ENCODE assay signal across 1 cellular context in genomic region chr2:73283545-73284295, GRCh38.
TF ChIP-seq lines count a peak whose summit lies in the region.

No MANE protein-coding gene starts in this region.

TF ChIP-seq in HepG2, 621 proteins besides CTCF, POLR2A, EP300 and RAD21 (continued from another document and continues in another):
- TF ChIP-seq BRF2 (CRISPR knock-in tag; IDR thresholded peaks at IDR 0.05) (no peak), SNAI1 (CRISPR knock-in tag; IDR thresholded peaks at IDR 0.05; ENCODE audit: borderline replicate concordance) (no peak), ZNF784 (CRISPR knock-in tag; IDR thresholded peaks at IDR 0.05; ENCODE audit: borderline replicate concordance) (no peak), ZNF770 (CRISPR knock-in tag; IDR thresholded peaks at IDR 0.05) (no peak), EED (CRISPR knock-in tag; IDR thresholded peaks at IDR 0.05) (no peak; the same call in 1 of the 2 replicates), MIER2 (CRISPR knock-in tag; IDR thresholded peaks at IDR 0.05) (peak; percentile 27; the same call in 1 of the 2 replicates), ZNF800 (CRISPR knock-in tag; IDR thresholded peaks at IDR 0.05) (no peak), CREB3 (CRISPR knock-in tag; IDR thresholded peaks at IDR 0.05) (no peak), SOX13 (IDR thresholded peaks at IDR 0.05) (no peak; the same call in 1 of the 2 replicates), SOX13 (CRISPR knock-in tag; conservative IDR thresholded peaks at IDR 0.05 in 1 of 2, IDR thresholded peaks at IDR 0.05 in 1 of 2) (no peak), KLF6 (CRISPR knock-in tag; IDR thresholded peaks at IDR 0.05) (no peak; the same call in 1 of the 2 replicates), ZHX1 (CRISPR knock-in tag; IDR thresholded peaks at IDR 0.05; ENCODE audit: low read depth) (peak; percentile 35; the same call in 1 of the 2 replicates), ZSCAN9 (CRISPR knock-in tag; IDR thresholded peaks at IDR 0.05; ENCODE audit: borderline replicate concordance) (no peak), NFE2L1 (CRISPR knock-in tag; IDR thresholded peaks at IDR 0.05; ENCODE audit: borderline replicate concordance) (peak; percentile 42; the same call in 1 of the 2 replicates), KDM4B (CRISPR knock-in tag; IDR thresholded peaks at IDR 0.05) (no peak), HOMEZ (CRISPR knock-in tag; IDR thresholded peaks at IDR 0.05; ENCODE audit: low read depth) (no peak), NCOR1 (IDR thresholded peaks at IDR 0.05; ENCODE audit: borderline replicate concordance, low read length) (no peak), NR2F1 (CRISPR knock-in tag; IDR thresholded peaks at IDR 0.05) (no peak), GPBP1L1 (CRISPR knock-in tag; IDR thresholded peaks at IDR 0.05) (no peak), ZNF337 (CRISPR knock-in tag; IDR thresholded peaks at IDR 0.05; ENCODE audit: borderline replicate concordance, low read depth) (no peak), REPIN1 (CRISPR knock-in tag; IDR thresholded peaks at IDR 0.05; ENCODE audit: borderline replicate concordance, low read depth) (peak; percentile 16; the same call in 1 of the 2 replicates), ZNF761 (CRISPR knock-in tag; conservative IDR thresholded peaks at IDR 0.05) (no peak), NFYB (CRISPR knock-in tag; IDR thresholded peaks at IDR 0.05) (no peak), SNAPC5 (CRISPR knock-in tag; IDR thresholded peaks at IDR 0.05; ENCODE audit: borderline replicate concordance) (no peak), CREM (IDR thresholded peaks at IDR 0.05) (no peak), CREM (CRISPR knock-in tag; IDR thresholded peaks at IDR 0.05) (no peak), ZNF496 (CRISPR knock-in tag; IDR thresholded peaks at IDR 0.05; ENCODE audit: insufficient replicate concordance) (no peak), PRDM4 (CRISPR knock-in tag; IDR thresholded peaks at IDR 0.05; ENCODE audit: borderline replicate concordance) (no peak), SALL1 (CRISPR knock-in tag; IDR thresholded peaks at IDR 0.05) (0 out of 2 replicates have a peak, but pooled peaks have one; percentile 30), MBD4 (IDR thresholded peaks at IDR 0.05; ENCODE audit: borderline replicate concordance, low read length) (no peak), MXI1 (IDR thresholded peaks at IDR 0.05; ENCODE audit: borderline replicate concordance, low read depth, low read length) (0 out of 3 replicates have a peak, but pooled peaks have one; percentile 51), ZBTB14 (CRISPR knock-in tag; IDR thresholded peaks at IDR 0.05) (no peak), ZNF639 (CRISPR knock-in tag; conservative IDR thresholded peaks at IDR 0.05) (no peak), MXD3 (CRISPR knock-in tag; IDR thresholded peaks at IDR 0.05) (no peak; the same call in 1 of the 2 replicates), SATB2 (CRISPR knock-in tag; IDR thresholded peaks at IDR 0.05) (no peak), HNF1B (CRISPR knock-in tag; IDR thresholded peaks at IDR 0.05) (no peak; the same call in 1 of the 2 replicates), SIX4 (CRISPR knock-in tag; IDR thresholded peaks at IDR 0.05) (no peak), MTF1 (CRISPR knock-in tag; IDR thresholded peaks at IDR 0.05) (no peak), ZNF773 (CRISPR knock-in tag; IDR thresholded peaks at IDR 0.05; ENCODE audit: borderline replicate concordance) (no peak)
